18 cellular contexts compared by ENCODE assay signal in genomic region chr2:239587836-239588235, GRCh38.
"Had no signal": no experiment of that assay in that cellular context is flagged by ENCODE, and none has a peak within 500 bp of the region (broad histone marks: within the 10 kb centered on the region; RNA-seq: fewer than 3 reads in every experiment).

No MANE protein-coding gene starts in this region.

- H3K27ac ChIP-seq: body of pancreas, colonic mucosa, hepatocyte, skin epidermis had no signal

- H3K4me1 ChIP-seq: body of pancreas, colonic mucosa had no signal

- H3K4me3 Mint-ChIP-seq: natural killer cell, type B pancreatic cell had no signal

- H3K27me3 Mint-ChIP-seq: type B pancreatic cell had no signal

- H3K4me3 ChIP-seq: body of pancreas, colonic mucosa, hepatocyte, skin epidermis had no signal

- H3K27ac Mint-ChIP-seq: activated naive CD4-positive, alpha-beta T cell treated with anti-CD3 and anti-CD28 coated beads, Interleukin-2, amount 50 U/mL, for 72 hours; activated T-helper 2 cell treated with anti-CD3 and anti-CD28 coated beads, Interferon-gamma antibody, Interleukin-2, Interleukin-4, amounts not matched to agents 10 μg/mL and 5 μg/mL and 100 μg/mL, durations not matched to agents 14 hours and 24 hours and 36 hours; natural killer cell; type B pancreatic cell had no signal

- FAIRE-seq: endometrium, keratinocyte had no signal

- H3K27me3 ChIP-seq: body of pancreas, colonic mucosa, hepatocyte had no signal

- H3K4me2 ChIP-seq: hepatocyte had no signal

- H2AFZ ChIP-seq: hepatocyte had no signal

- H3K79me2 ChIP-seq: hepatocyte had no signal

- H3K9me3 ChIP-seq: body of pancreas, colonic mucosa had no signal

- H3K36me3 ChIP-seq: colonic mucosa had no signal

- H3K36me3 Mint-ChIP-seq: activated naive CD4-positive, alpha-beta T cell treated with anti-CD3 and anti-CD28 coated beads, Interleukin-2, amount 50 U/mL, for 72 hours; natural killer cell had no signal

- DNase-seq: activated CD4-positive, CD25-positive, alpha-beta regulatory T cell treated with anti-CD3 and anti-CD28 coated beads, Interleukin-2, amount 50 U/mL, for 72 hours; activated T-cell treated with anti-CD3 and anti-CD28 coated beads, Interleukin-2, amount 50 U/mL, for 1 hour; body of pancreas; central memory CD4-positive, alpha-beta T cell; colonic mucosa; left ventricle myocardium superior; mesendoderm; natural killer cell; nucleus accumbens; stimulated activated naive CD8-positive, alpha-beta T cell treated with anti-CD3 and anti-CD28 coated beads, Interleukin-15, Interleukin-2, amounts not matched to agents 100 U/mL and 50 U/mL, for 24 hours; T-helper 9 cell had no signal

- H3K9me3 Mint-ChIP-seq: type B pancreatic cell had no signal
